ENCODE assay signal across 9 cellular contexts in the genomic region with DNA sequence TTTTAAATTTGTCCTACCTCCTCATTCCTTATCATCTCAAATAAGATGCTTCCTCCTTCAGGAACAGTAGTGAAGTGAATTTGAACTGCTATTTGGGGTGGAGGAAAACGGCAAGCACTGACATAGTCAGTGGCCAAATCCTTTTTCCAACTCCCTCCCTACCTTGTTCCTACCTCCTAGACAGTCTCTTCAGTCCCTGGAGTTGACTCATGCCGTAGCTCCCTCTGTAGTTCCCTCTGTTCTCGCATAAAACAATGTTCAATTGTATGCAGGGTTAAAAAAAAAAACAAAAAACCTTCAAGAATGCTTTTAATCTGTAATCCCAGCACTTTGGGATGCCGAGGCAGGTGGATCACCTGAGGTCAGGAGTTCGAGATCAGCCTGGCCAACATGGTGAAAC. TPM values are rescaled to one million over a fixed set of nuclear protein-coding genes. Genes with fewer than 3 reads are reported as not detected.
DNase-seq lines count a peak whose midpoint lies in the region; ATAC-seq and TF ChIP-seq lines count a peak whose summit lies in the region.
"Had no signal": no experiment of that assay in that cellular context is flagged by ENCODE, and none has a peak within 500 bp of the region (broad histone marks: within the 10 kb centered on the region; RNA-seq: fewer than 3 reads in every experiment).

No MANE protein-coding gene starts in this region.

- H3K27me3 Mint-ChIP-seq in activated naive CD4-positive, alpha-beta T cell treated with anti-CD3 and anti-CD28 coated beads, Interleukin-2, amount 50 U/mL, for 24 hours, result no peaks in the 10 kb centered on the region
- H3K27me3 Mint-ChIP-seq in activated CD8-positive, alpha-beta T cell treated with anti-CD3 and anti-CD28 coated beads, Interleukin-2, amount 10 ng/mL, durations not matched to agents 7 days and 5 days (ENCODE audit: low read depth), result peaks cover 3% of the 10 kb centered on the region
- peaks cover 1 to 13% (median 9%) of the 10 kb centered on the region in 3 donors for H3K27me3 Mint-ChIP-seq in immature natural killer cell (ENCODE audit: low read depth in 3 of 3)

- peak overlapping the region; percentile 57 to 85 for H3K4me3 ChIP-seq in tibial artery

- peaks cover 25% of the 10 kb centered on the region for H3K36me3 Mint-ChIP-seq in activated naive CD4-positive, alpha-beta T cell treated with anti-CD3 and anti-CD28 coated beads, Interleukin-2, amount 50 U/mL, for 24 hours
- H3K36me3 Mint-ChIP-seq in activated CD8-positive, alpha-beta T cell treated with anti-CD3 and anti-CD28 coated beads, Interleukin-2, amount 10 ng/mL, durations not matched to agents 7 days and 5 days (ENCODE audit: low read depth), result peaks cover 48% of the 10 kb centered on the region
- H3K36me3 Mint-ChIP-seq in immature natural killer cell, result peaks cover 12 to 21% (median 13%) of the 10 kb centered on the region in 3 donors

- H3K4me1 ChIP-seq in tibial artery, result peaks cover 0 to 31% (median 17%) of the 10 kb centered on the region in 4 donors
- H3K4me1 ChIP-seq: Caco-2 had no signal

- H3K27ac Mint-ChIP-seq in activated naive CD4-positive, alpha-beta T cell treated with anti-CD3 and anti-CD28 coated beads, Interleukin-2, amount 50 U/mL, for 24 hours, result no peak overlapping the region
- H3K27ac Mint-ChIP-seq in activated CD8-positive, alpha-beta T cell treated with anti-CD3 and anti-CD28 coated beads, Interleukin-2, amount 10 ng/mL, durations not matched to agents 7 days and 5 days, result peak overlapping the region; percentile 30
- peak overlapping the region; percentile 29 to 85 (median 65) for H3K27ac Mint-ChIP-seq in immature natural killer cell

- CTCF ChIA-PET in activated CD8-positive, alpha-beta T cell treated with anti-CD3 and anti-CD28 coated beads, Interleukin-2, amount 10 ng/mL, durations not matched to agents 7 days and 5 days (lab: Charles Lee), result interaction anchor here (1.6 kb wide), 1 partner anchor 19 kb away, joined by 4 read pairs; no protein-coding TSS in a partner anchor

- ATAC-seq in activated CD8-positive, alpha-beta T cell treated with anti-CD3 and anti-CD28 coated beads, Interleukin-2, amount 10 ng/mL, durations not matched to agents 7 days and 5 days, result no peak
- ATAC-seq in HG02678 (IDR thresholded peaks at IDR 0.05; ENCODE audit: unreplicated experiment) (no peak), GM18505 (IDR thresholded peaks at IDR 0.05; ENCODE audit: unreplicated experiment) (no peak)

- no peaks in the 10 kb centered on the region for H3K27me3 ChIP-seq in tibial artery

- intact Hi-C loops in tibial artery (cut with DNase I; ENCODE audit: low total_unique reads) (no loop called here), posterior cingulate gyrus (cut with DNase I) (loop anchor here (10.0 kb wide), 1 partner anchor 80 kb away; the partner anchor contains the start of gene CCNDBP1)

- peak overlapping the region in 1 of 2 donors; percentile 7 for H3K27ac ChIP-seq in tibial artery

- H3K9me3 ChIP-seq in tibial artery, result no peaks in the 10 kb centered on the region
- H3K9me3 ChIP-seq: Caco-2 had no signal

- H3K4me3 Mint-ChIP-seq in activated naive CD4-positive, alpha-beta T cell treated with anti-CD3 and anti-CD28 coated beads, Interleukin-2, amount 50 U/mL, for 24 hours, result peak overlapping the region; percentile 81
- H3K4me3 Mint-ChIP-seq in activated CD8-positive, alpha-beta T cell treated with anti-CD3 and anti-CD28 coated beads, Interleukin-2, amount 10 ng/mL, durations not matched to agents 7 days and 5 days, result peak overlapping the region; percentile 60
- H3K4me3 Mint-ChIP-seq in immature natural killer cell, result peak overlapping the region; percentile 38 to 66 (median 50)

- POLR2A ChIA-PET in activated CD8-positive, alpha-beta T cell treated with anti-CD3 and anti-CD28 coated beads, Interleukin-2, amount 10 ng/mL, durations not matched to agents 7 days and 5 days (lab: Charles Lee), result no interaction called here

- H3K36me3 ChIP-seq in tibial artery, result peaks cover 0 to 33% (median 5%) of the 10 kb centered on the region in 3 donors

- no peak for TF ChIP-seq CTCF in tibial artery (IDR thresholded peaks at IDR 0.05)

- peaks cover 58% of the 10 kb centered on the region for H3K4me1 Mint-ChIP-seq in activated naive CD4-positive, alpha-beta T cell treated with anti-CD3 and anti-CD28 coated beads, Interleukin-2, amount 50 U/mL, for 24 hours
- peaks cover 48% of the 10 kb centered on the region for H3K4me1 Mint-ChIP-seq in activated CD8-positive, alpha-beta T cell treated with anti-CD3 and anti-CD28 coated beads, Interleukin-2, amount 10 ng/mL, durations not matched to agents 7 days and 5 days (ENCODE audit: low read depth)
- peaks cover 60 to 75% of the 10 kb centered on the region in 2 donors for H3K4me1 Mint-ChIP-seq in immature natural killer cell

- no peak for DNase-seq in activated naive CD4-positive, alpha-beta T cell treated with anti-CD3 and anti-CD28 coated beads, Interleukin-2, amount 50 U/mL, for 16 hours
- no peak for DNase-seq in activated CD8-positive, alpha-beta T cell treated with anti-CD3 and anti-CD28 coated beads, Interleukin-2, amount 10 ng/mL, durations not matched to agents 7 days and 5 days
- DNase-seq in immature natural killer cell (no peak), tibial artery (no peak), posterior cingulate gyrus (no peak)
- DNase-seq: Caco-2 had no signal

- no peak for TF ChIP-seq POLR2A in GM18505 (IDR thresholded peaks at IDR 0.05; ENCODE audit: borderline replicate concordance, extremely low read depth, insufficient read depth, insufficient read length)

- H3K9me3 Mint-ChIP-seq in activated naive CD4-positive, alpha-beta T cell treated with anti-CD3 and anti-CD28 coated beads, Interleukin-2, amount 50 U/mL, for 24 hours, result no peaks in the 10 kb centered on the region
- H3K9me3 Mint-ChIP-seq in activated CD8-positive, alpha-beta T cell treated with anti-CD3 and anti-CD28 coated beads, Interleukin-2, amount 10 ng/mL, durations not matched to agents 7 days and 5 days (ENCODE audit: insufficient read depth), result no peaks in the 10 kb centered on the region
- H3K9me3 Mint-ChIP-seq in immature natural killer cell, result no peaks in the 10 kb centered on the region

RNA-seq across cellular contexts. Expression of gene UBR1, which starts 1.4 kb away (rescaled TPM):
- total RNA-seq in activated CD8-positive, alpha-beta T cell treated with anti-CD3 and anti-CD28 coated beads, Interleukin-2, amount 10 ng/mL, durations not matched to agents 7 days and 5 days, result 10 to 100 TPM; 35.4 to 39.5 TPM
- 10 to 100 TPM; 12.1 to 26.5 (median 15.1) TPM for polyA plus RNA-seq in immature natural killer cell

RNA-seq across cellular contexts. Expression of gene TMEM62, which starts 29.0 kb away (rescaled TPM):
- total RNA-seq in activated CD8-positive, alpha-beta T cell treated with anti-CD3 and anti-CD28 coated beads, Interleukin-2, amount 10 ng/mL, durations not matched to agents 7 days and 5 days, result 10 to 100 TPM; 20.4 to 21.9 TPM
- polyA plus RNA-seq in immature natural killer cell, result 10 to 100 TPM in 2 of 3 donors, 1 to 10 TPM in 1; 9.3 to 12.7 (median 12.5) TPM
